11 cellular contexts compared by ENCODE assay signal in the genomic region with DNA sequence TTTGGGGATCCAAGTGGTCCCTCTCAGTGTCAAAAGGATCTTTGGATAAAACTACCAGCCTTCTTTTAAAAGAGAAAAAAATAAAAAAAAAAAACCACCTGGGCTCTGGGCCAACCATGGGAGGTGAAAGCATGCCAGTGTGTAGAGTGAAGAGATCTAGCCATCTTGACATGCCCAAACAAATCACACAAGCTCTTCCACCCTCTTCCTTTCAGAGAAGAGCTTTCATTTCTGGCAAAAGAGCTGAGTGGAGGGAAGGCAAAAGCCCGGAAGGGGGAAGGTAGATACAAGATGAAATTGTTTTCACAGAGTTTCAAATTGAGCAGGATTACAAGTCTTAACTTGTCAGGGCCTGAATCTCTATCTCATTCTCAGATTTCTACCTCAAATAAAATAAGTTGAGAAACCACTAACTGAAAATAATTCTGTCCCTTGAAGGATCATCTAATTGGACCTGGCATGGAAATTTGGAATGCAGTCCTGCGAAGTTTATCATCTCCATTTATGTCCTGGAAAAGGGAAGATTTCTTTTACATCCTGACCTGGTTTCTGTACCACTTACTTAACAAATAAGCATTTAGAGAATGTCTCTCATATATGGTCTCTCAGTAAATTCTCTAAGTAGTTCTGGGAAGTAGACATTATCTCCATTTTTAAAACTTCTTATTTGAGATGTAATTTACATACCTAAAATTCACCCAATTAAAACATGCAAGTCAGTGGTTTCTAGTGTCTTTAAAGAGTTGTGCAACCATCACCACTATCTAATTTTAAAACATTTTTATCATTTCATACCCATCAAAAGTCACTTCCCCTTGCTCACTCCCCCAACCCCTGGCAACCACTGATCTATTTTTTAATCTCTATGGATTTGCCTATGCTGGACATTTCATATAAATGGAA.
A peak's percentile ranks its signal among the peaks of the same experiment; 100 is the strongest.
DNase-seq lines count a peak whose midpoint lies in the region; ATAC-seq, FAIRE-seq and TF ChIP-seq lines count a peak whose summit lies in the region.
"Had no signal": no experiment of that assay in that cellular context is flagged by ENCODE, and none has a peak within 500 bp of the region (broad histone marks: within the 10 kb centered on the region; RNA-seq: fewer than 3 reads in every experiment).

No MANE protein-coding gene starts in this region.

- no peak for TF ChIP-seq CTCF in A549 (IDR thresholded peaks at IDR 0.05)
- no peak for TF ChIP-seq CTCF in HFFc6 (IDR thresholded peaks at IDR 0.05)
- no peak for TF ChIP-seq CTCF in RWPE2 (IDR thresholded peaks at IDR 0.05; ENCODE audit: poor library complexity, severe bottlenecking)
- TF ChIP-seq CTCF in foreskin keratinocyte (conservative IDR thresholded peaks at IDR 0.05): peak; percentile 23
- TF ChIP-seq CTCF in PC-9 (conservative IDR thresholded peaks at IDR 0.05): no peak
- no peak for TF ChIP-seq CTCF in GM10266 (IDR thresholded peaks at IDR 0.05; ENCODE audit: control insufficient read depth, insufficient read depth, low read depth, missing control alignments)

- H3K27ac ChIP-seq in A549 (peak overlapping the region; percentile 23 to 68; a peak in 3 of 6 replicates), RWPE2 (ENCODE audit: poor library complexity, severe bottlenecking) (peak overlapping the region; percentile 94), foreskin keratinocyte (peak overlapping the region; percentile 66), PC-9 (no peak overlapping the region)

- H3K79me2 ChIP-seq in PC-9 (ENCODE audit: low read depth): no peaks in the 10 kb centered on the region

- no peak for FAIRE-seq in A549 (lab: Jason Lieb, UNC)

- no peaks in the 10 kb centered on the region for H4K20me1 ChIP-seq in PC-9 (ENCODE audit: insufficient read depth)

- H3K36me3 ChIP-seq in RWPE2 (ENCODE audit: low read depth): no peaks in the 10 kb centered on the region
- no peaks in the 10 kb centered on the region for H3K36me3 ChIP-seq in PC-9 (ENCODE audit: low read depth)

- no peaks in the 10 kb centered on the region; the same call in 1 of the 2 replicates for H3K9me2 ChIP-seq in PC-9 (ENCODE audit: insufficient read depth)

- no peaks in the 10 kb centered on the region for H3F3A ChIP-seq in PC-9 (ENCODE audit: insufficient read depth, low read depth)

- H3K27ac Mint-ChIP-seq in HFFc6: peak overlapping the region; percentile 90
- H3K27ac Mint-ChIP-seq: activated CD4-positive, alpha-beta memory T cell treated with anti-CD3 and anti-CD28 coated beads, Interleukin-2, amount 10 ng/mL, durations not matched to agents 7 days and 5 days had no signal

- H3K27me3 Mint-ChIP-seq in HFFc6 (ENCODE audit: insufficient read depth): no peaks in the 10 kb centered on the region
- H3K27me3 Mint-ChIP-seq: activated CD4-positive, alpha-beta memory T cell treated with anti-CD3 and anti-CD28 coated beads, Interleukin-2, amount 10 ng/mL, durations not matched to agents 7 days and 5 days; central memory CD8-positive, alpha-beta T cell had no signal

- H3K4me3 Mint-ChIP-seq in HFFc6: no peak overlapping the region
- H3K4me3 Mint-ChIP-seq: activated CD4-positive, alpha-beta memory T cell treated with anti-CD3 and anti-CD28 coated beads, Interleukin-2, amount 10 ng/mL, durations not matched to agents 7 days and 5 days; central memory CD8-positive, alpha-beta T cell had no signal

- H3K4me3 ChIP-seq in A549: no peak overlapping the region
- H3K4me3 ChIP-seq in RWPE2 (ENCODE audit: severe bottlenecking): no peak overlapping the region
- H3K4me3 ChIP-seq in PC-9: no peak overlapping the region

- H3K36me3 Mint-ChIP-seq in HFFc6 (ENCODE audit: low read depth): peaks cover 20% of the 10 kb centered on the region

- H3K9me3 Mint-ChIP-seq in HFFc6: no peaks in the 10 kb centered on the region
- H3K9me3 Mint-ChIP-seq: activated CD4-positive, alpha-beta memory T cell treated with anti-CD3 and anti-CD28 coated beads, Interleukin-2, amount 10 ng/mL, durations not matched to agents 7 days and 5 days; central memory CD8-positive, alpha-beta T cell had no signal

- no TSS peak for BruUV-seq in PC-9 (replicated peaks; lab: Mats Ljungman, UMichigan)

- peaks cover 14% of the 10 kb centered on the region for H3K4me1 Mint-ChIP-seq in HFFc6 (ENCODE audit: low read depth)
- H3K4me1 Mint-ChIP-seq: central memory CD8-positive, alpha-beta T cell had no signal

- H3K4me2 ChIP-seq in A549: no peak overlapping the region
- no peak overlapping the region for H3K4me2 ChIP-seq in PC-9

- 90% methylated on average over 2 of the region's 2 CpGs for WGBS in A549 (ENCODE audit: missing lambda C conversion rate)

- intact Hi-C loops in PC-9 (cut with micrococcal nuclease; ENCODE audit: unreplicated experiment): no loop called here

- no peaks in the 10 kb centered on the region for H3K27me3 ChIP-seq in RWPE2 (ENCODE audit: insufficient read depth, poor library complexity, severe bottlenecking)
- H3K27me3 ChIP-seq in foreskin keratinocyte: no peaks in the 10 kb centered on the region
- H3K27me3 ChIP-seq in PC-9 (ENCODE audit: insufficient read depth, low read depth): no peaks in the 10 kb centered on the region

- peaks cover 7% of the 10 kb centered on the region; the same call in 1 of the 3 replicates for H3K4me1 ChIP-seq in A549
- peaks cover 31% of the 10 kb centered on the region for H3K4me1 ChIP-seq in RWPE2 (ENCODE audit: insufficient read depth, poor library complexity, severe bottlenecking)
- peaks cover 31% of the 10 kb centered on the region for H3K4me1 ChIP-seq in foreskin keratinocyte
- H3K4me1 ChIP-seq in PC-9 (replicated peaks; ENCODE audit: insufficient read depth): no peaks in the 10 kb centered on the region

- TF ChIP-seq POLR2A in A549 (IDR thresholded peaks at IDR 0.05; ENCODE audit: low read length): no peak

- no peak overlapping the region for H2AFZ ChIP-seq in PC-9

- DNase-seq in A549 (ENCODE audit: low read depth in 1 of 2, low spot score in 1 of 2) (no peak), HFFc6 (peak; percentile 42), RWPE2 (ENCODE audit: low spot score) (no peak), foreskin keratinocyte (peak; percentile 98 to 99), PC-9 (no peak), T-helper 9 cell (no peak), GM10266 (ENCODE audit: extremely low spot score) (no peak), activated T-cell treated with anti-CD3 and anti-CD28 coated beads for 4 hours (no peak)
- DNase-seq: activated CD4-positive, alpha-beta memory T cell treated with anti-CD3 and anti-CD28 coated beads, Interleukin-2, amount 10 ng/mL, durations not matched to agents 7 days and 5 days; H7 had no signal

- POLR2A ChIA-PET in A549 (lab: Yijun Ruan, JAX) (no interaction called here), PC-9 (lab: Charles Lee; ENCODE audit: unreplicated experiment) (no interaction called here)

- no peaks in the 10 kb centered on the region for H3K9me3 ChIP-seq in A549
- H3K9me3 ChIP-seq in RWPE2 (ENCODE audit: severe bottlenecking): no peaks in the 10 kb centered on the region
- H3K9me3 ChIP-seq in PC-9 (ENCODE audit: insufficient read depth, low read depth): no peaks in the 10 kb centered on the region

- CTCF ChIA-PET in A549 (lab: Yijun Ruan, JAX): interaction anchor here (0.6 kb wide), 1 partner anchor 45 kb away, joined by 3 read pairs; no protein-coding TSS in a partner anchor
- CTCF ChIA-PET in PC-9 (lab: Charles Lee): no interaction called here

- TF ChIP-seq RAD21 in A549 (conservative IDR thresholded peaks at IDR 0.05 in 1 of 2, IDR thresholded peaks at IDR 0.05 in 1 of 2): no peak

- TF ChIP-seq EP300 in A549 (IDR thresholded peaks at IDR 0.05): no peak

- ATAC-seq in A549: no peak
- peak; percentile 100 for ATAC-seq in RWPE2 (ENCODE audit: low read depth)
- peak; percentile 94 for ATAC-seq in foreskin keratinocyte

TF ChIP-seq in A549, 52 proteins besides CTCF, POLR2A, EP300 and RAD21:
- TF ChIP-seq CHD4 (IDR thresholded peaks at IDR 0.05; ENCODE audit: borderline replicate concordance): no peak
- no peak for TF ChIP-seq ATOH8 (CRISPR knock-in tag; IDR thresholded peaks at IDR 0.05; ENCODE audit: low read depth)
- no peak for TF ChIP-seq HOXA7 (CRISPR knock-in tag; IDR thresholded peaks at IDR 0.05)
- TF ChIP-seq NR3C1 (IDR thresholded peaks at IDR 0.05): no peak
- no peak for TF ChIP-seq KDM5A (IDR thresholded peaks at IDR 0.05)
- TF ChIP-seq, protein P1, sequence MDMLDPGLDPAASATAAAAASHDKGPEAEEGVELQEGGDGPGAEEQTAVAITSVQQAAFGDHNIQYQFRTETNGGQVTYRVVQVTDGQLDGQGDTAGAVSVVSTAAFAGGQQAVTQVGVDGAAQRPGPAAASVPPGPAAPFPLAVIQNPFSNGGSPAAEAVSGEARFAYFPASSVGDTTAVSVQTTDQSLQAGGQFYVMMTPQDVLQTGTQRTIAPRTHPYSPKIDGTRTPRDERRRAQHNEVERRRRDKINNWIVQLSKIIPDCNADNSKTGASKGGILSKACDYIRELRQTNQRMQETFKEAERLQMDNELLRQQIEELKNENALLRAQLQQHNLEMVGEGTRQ (IDR thresholded peaks at IDR 0.05): no peak
- TF ChIP-seq JUN (IDR thresholded peaks at IDR 0.05): no peak
- TF ChIP-seq GATA3 (IDR thresholded peaks at IDR 0.05; ENCODE audit: borderline replicate concordance): no peak
- no peak for TF ChIP-seq HOXB5 (CRISPR knock-in tag; IDR thresholded peaks at IDR 0.05)
- TF ChIP-seq ZC3H11A (IDR thresholded peaks at IDR 0.05): no peak
- no peak for TF ChIP-seq TP53 (CRISPR knock-in tag; IDR thresholded peaks at IDR 0.05)
- TF ChIP-seq HDAC2 (IDR thresholded peaks at IDR 0.05): no peak
- no peak for TF ChIP-seq BHLHE40 (IDR thresholded peaks at IDR 0.05; ENCODE audit: low read depth, low read length)
- TF ChIP-seq MAFK (IDR thresholded peaks at IDR 0.05; ENCODE audit: partially characterized antibody): no peak
- no peak for TF ChIP-seq RARB (CRISPR knock-in tag; IDR thresholded peaks at IDR 0.05)
- TF ChIP-seq MYC (IDR thresholded peaks at IDR 0.05; ENCODE audit: borderline replicate concordance, low read length): no peak
- TF ChIP-seq RFX5 (IDR thresholded peaks at IDR 0.05): no peak
- TF ChIP-seq FOXS1 (CRISPR knock-in tag; IDR thresholded peaks at IDR 0.05): no peak
- no peak for TF ChIP-seq EHF (CRISPR knock-in tag; IDR thresholded peaks at IDR 0.05)
- TF ChIP-seq FOSB (CRISPR knock-in tag; IDR thresholded peaks at IDR 0.05): no peak

Comparison
In these comparisons a context has a peak if more than half of its experiments do, and no peak if none do; other contexts are left out.
1. ATAC-seq: peak in RWPE2 (single experiment) and foreskin keratinocyte (single experiment); none in A549 (0 of 2).
2. DNase-seq: peak in HFFc6 (single experiment) and foreskin keratinocyte (2 of 2); none in A549 (0 of 2), RWPE2 (single experiment), PC-9 (0 of 2), T-helper 9 cell (single experiment), GM10266 (single experiment) and activated T-cell treated with anti-CD3 and anti-CD28 coated beads for 4 hours (single experiment).